1 cellular context compared by ENCODE assay signal in genomic region chr17:67784364-67785121, GRCh38.
TF ChIP-seq lines count a peak whose summit lies in the region.

No MANE protein-coding gene starts in this region.

TF ChIP-seq in K562, 482 proteins besides CTCF, POLR2A, EP300 and RAD21 (continued from another document and continues in another):
- no peak; a peak in 1 of 4 replicates for TF ChIP-seq ZNF639 (CRISPR knock-in tag; conservative IDR thresholded peaks at IDR 0.05 in 1 of 2, IDR thresholded peaks at IDR 0.05 in 1 of 2)
- no peak for TF ChIP-seq SIX5 (IDR thresholded peaks at IDR 0.05; ENCODE audit: borderline replicate concordance in 1 of 2, insufficient read depth in 1 of 2, low read depth in 1 of 2, low read length in 2 of 2)
- no peak for TF ChIP-seq RBM17 (IDR thresholded peaks at IDR 0.05; ENCODE audit: borderline replicate concordance, low read depth, low read length)
- no peak for TF ChIP-seq ETS2 (tag; IDR thresholded peaks at IDR 0.05; ENCODE audit: borderline replicate concordance, poor library complexity, severe bottlenecking)
- no peak for TF ChIP-seq ILF3 (IDR thresholded peaks at IDR 0.05; ENCODE audit: borderline replicate concordance)
- no peak for TF ChIP-seq TRIM25 (IDR thresholded peaks at IDR 0.05; ENCODE audit: borderline replicate concordance)
- no peak for TF ChIP-seq ZNF212 (CRISPR knock-in tag; IDR thresholded peaks at IDR 0.05)
- no peak for TF ChIP-seq NFIX (CRISPR knock-in tag; IDR thresholded peaks at IDR 0.05; ENCODE audit: low read depth)
- peak; percentile 98 for TF ChIP-seq FOXJ2 (tag; IDR thresholded peaks at IDR 0.05)
- no peak for TF ChIP-seq CCAR2 (IDR thresholded peaks at IDR 0.05; ENCODE audit: low read depth, low read length)
- TF ChIP-seq CBX8 (IDR thresholded peaks at IDR 0.05; ENCODE audit: borderline replicate concordance, extremely low read depth, low read depth, low read length, poor library complexity, severe bottlenecking), result no peak
- peak; percentile 69 for TF ChIP-seq MEF2D (tag; conservative IDR thresholded peaks at IDR 0.05; ENCODE audit: low read depth)
- no peak for TF ChIP-seq ZC3H11A (IDR thresholded peaks at IDR 0.05; ENCODE audit: low read depth, low read length)
- TF ChIP-seq HDAC2 (IDR thresholded peaks at IDR 0.05), result peak; percentile 88; the same call in 1 of the 2 replicates
- peak; percentile 63 for TF ChIP-seq HDAC3 (IDR thresholded peaks at IDR 0.05; ENCODE audit: borderline replicate concordance, partially characterized antibody)
- no peak for TF ChIP-seq ZNF551 (CRISPR knock-in tag; IDR thresholded peaks at IDR 0.05)
- TF ChIP-seq PREB (CRISPR knock-in tag; IDR thresholded peaks at IDR 0.05), result no peak
- TF ChIP-seq, protein P1, sequence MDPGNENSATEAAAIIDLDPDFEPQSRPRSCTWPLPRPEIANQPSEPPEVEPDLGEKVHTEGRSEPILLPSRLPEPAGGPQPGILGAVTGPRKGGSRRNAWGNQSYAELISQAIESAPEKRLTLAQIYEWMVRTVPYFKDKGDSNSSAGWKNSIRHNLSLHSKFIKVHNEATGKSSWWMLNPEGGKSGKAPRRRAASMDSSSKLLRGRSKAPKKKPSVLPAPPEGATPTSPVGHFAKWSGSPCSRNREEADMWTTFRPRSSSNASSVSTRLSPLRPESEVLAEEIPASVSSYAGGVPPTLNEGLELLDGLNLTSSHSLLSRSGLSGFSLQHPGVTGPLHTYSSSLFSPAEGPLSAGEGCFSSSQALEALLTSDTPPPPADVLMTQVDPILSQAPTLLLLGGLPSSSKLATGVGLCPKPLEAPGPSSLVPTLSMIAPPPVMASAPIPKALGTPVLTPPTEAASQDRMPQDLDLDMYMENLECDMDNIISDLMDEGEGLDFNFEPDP (CRISPR knock-in tag; IDR thresholded peaks at IDR 0.05), result no peak
- TF ChIP-seq, protein P2, sequence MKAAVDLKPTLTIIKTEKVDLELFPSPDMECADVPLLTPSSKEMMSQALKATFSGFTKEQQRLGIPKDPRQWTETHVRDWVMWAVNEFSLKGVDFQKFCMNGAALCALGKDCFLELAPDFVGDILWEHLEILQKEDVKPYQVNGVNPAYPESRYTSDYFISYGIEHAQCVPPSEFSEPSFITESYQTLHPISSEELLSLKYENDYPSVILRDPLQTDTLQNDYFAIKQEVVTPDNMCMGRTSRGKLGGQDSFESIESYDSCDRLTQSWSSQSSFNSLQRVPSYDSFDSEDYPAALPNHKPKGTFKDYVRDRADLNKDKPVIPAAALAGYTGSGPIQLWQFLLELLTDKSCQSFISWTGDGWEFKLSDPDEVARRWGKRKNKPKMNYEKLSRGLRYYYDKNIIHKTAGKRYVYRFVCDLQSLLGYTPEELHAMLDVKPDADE (conservative IDR thresholded peaks at IDR 0.05; ENCODE audit: control insufficient read depth, low read depth, low read length), result no peak
- peak; percentile 90 for TF ChIP-seq STAT5A (IDR thresholded peaks at IDR 0.05; ENCODE audit: borderline replicate concordance, low read length)
- TF ChIP-seq SIN3A (IDR thresholded peaks at IDR 0.05; ENCODE audit: borderline replicate concordance in 2 of 2, control insufficient read depth in 1 of 2, low read depth in 2 of 2, low read length in 2 of 2), result no peak
- TF ChIP-seq, protein P3, sequence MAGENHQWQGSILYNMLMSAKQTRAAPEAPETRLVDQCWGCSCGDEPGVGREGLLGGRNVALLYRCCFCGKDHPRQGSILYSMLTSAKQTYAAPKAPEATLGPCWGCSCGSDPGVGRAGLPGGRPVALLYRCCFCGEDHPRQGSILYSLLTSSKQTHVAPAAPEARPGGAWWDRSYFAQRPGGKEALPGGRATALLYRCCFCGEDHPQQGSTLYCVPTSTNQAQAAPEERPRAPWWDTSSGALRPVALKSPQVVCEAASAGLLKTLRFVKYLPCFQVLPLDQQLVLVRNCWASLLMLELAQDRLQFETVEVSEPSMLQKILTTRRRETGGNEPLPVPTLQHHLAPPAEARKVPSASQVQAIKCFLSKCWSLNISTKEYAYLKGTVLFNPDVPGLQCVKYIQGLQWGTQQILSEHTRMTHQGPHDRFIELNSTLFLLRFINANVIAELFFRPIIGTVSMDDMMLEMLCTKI (IDR thresholded peaks at IDR 0.05; ENCODE audit: partially characterized antibody), result no peak
- TF ChIP-seq BRCA1 (IDR thresholded peaks at IDR 0.05), result no peak
- TF ChIP-seq BRCA1 (CRISPR knock-in tag; IDR thresholded peaks at IDR 0.05), result no peak
- peak in 1 of 2 experiments; percentile 13; a peak in 1 of 4 replicates for TF ChIP-seq SRF (CRISPR knock-in tag; IDR thresholded peaks at IDR 0.05)
- no peak for TF ChIP-seq ZNF23 (CRISPR knock-in tag; IDR thresholded peaks at IDR 0.05)
- peak; percentile 41; the same call in 1 of the 2 replicates for TF ChIP-seq SMAD4 (CRISPR knock-in tag; conservative IDR thresholded peaks at IDR 0.05)
- peak in 1 of 2 experiments; percentile 16; a peak in 1 of 4 replicates for TF ChIP-seq TEAD1 (CRISPR knock-in tag; IDR thresholded peaks at IDR 0.05)
- TF ChIP-seq RBM34 (IDR thresholded peaks at IDR 0.05; ENCODE audit: borderline replicate concordance, insufficient read depth, low read length), result no peak
- no peak for TF ChIP-seq MTF1 (CRISPR knock-in tag; IDR thresholded peaks at IDR 0.05; ENCODE audit: borderline replicate concordance)
- peak; percentile 89 for TF ChIP-seq GATA2 (CRISPR knock-in tag; IDR thresholded peaks at IDR 0.05)
- TF ChIP-seq PYGO2 (tag; IDR thresholded peaks at IDR 0.05), result no peak
- no peak for TF ChIP-seq POLR2AphosphoS2 (IDR thresholded peaks at IDR 0.05; ENCODE audit: low read length)
- TF ChIP-seq TAF7 (tag; IDR thresholded peaks at IDR 0.05), result no peak
- peak; percentile 92 for TF ChIP-seq SOX6 (IDR thresholded peaks at IDR 0.05)
- TF ChIP-seq, protein P4, sequence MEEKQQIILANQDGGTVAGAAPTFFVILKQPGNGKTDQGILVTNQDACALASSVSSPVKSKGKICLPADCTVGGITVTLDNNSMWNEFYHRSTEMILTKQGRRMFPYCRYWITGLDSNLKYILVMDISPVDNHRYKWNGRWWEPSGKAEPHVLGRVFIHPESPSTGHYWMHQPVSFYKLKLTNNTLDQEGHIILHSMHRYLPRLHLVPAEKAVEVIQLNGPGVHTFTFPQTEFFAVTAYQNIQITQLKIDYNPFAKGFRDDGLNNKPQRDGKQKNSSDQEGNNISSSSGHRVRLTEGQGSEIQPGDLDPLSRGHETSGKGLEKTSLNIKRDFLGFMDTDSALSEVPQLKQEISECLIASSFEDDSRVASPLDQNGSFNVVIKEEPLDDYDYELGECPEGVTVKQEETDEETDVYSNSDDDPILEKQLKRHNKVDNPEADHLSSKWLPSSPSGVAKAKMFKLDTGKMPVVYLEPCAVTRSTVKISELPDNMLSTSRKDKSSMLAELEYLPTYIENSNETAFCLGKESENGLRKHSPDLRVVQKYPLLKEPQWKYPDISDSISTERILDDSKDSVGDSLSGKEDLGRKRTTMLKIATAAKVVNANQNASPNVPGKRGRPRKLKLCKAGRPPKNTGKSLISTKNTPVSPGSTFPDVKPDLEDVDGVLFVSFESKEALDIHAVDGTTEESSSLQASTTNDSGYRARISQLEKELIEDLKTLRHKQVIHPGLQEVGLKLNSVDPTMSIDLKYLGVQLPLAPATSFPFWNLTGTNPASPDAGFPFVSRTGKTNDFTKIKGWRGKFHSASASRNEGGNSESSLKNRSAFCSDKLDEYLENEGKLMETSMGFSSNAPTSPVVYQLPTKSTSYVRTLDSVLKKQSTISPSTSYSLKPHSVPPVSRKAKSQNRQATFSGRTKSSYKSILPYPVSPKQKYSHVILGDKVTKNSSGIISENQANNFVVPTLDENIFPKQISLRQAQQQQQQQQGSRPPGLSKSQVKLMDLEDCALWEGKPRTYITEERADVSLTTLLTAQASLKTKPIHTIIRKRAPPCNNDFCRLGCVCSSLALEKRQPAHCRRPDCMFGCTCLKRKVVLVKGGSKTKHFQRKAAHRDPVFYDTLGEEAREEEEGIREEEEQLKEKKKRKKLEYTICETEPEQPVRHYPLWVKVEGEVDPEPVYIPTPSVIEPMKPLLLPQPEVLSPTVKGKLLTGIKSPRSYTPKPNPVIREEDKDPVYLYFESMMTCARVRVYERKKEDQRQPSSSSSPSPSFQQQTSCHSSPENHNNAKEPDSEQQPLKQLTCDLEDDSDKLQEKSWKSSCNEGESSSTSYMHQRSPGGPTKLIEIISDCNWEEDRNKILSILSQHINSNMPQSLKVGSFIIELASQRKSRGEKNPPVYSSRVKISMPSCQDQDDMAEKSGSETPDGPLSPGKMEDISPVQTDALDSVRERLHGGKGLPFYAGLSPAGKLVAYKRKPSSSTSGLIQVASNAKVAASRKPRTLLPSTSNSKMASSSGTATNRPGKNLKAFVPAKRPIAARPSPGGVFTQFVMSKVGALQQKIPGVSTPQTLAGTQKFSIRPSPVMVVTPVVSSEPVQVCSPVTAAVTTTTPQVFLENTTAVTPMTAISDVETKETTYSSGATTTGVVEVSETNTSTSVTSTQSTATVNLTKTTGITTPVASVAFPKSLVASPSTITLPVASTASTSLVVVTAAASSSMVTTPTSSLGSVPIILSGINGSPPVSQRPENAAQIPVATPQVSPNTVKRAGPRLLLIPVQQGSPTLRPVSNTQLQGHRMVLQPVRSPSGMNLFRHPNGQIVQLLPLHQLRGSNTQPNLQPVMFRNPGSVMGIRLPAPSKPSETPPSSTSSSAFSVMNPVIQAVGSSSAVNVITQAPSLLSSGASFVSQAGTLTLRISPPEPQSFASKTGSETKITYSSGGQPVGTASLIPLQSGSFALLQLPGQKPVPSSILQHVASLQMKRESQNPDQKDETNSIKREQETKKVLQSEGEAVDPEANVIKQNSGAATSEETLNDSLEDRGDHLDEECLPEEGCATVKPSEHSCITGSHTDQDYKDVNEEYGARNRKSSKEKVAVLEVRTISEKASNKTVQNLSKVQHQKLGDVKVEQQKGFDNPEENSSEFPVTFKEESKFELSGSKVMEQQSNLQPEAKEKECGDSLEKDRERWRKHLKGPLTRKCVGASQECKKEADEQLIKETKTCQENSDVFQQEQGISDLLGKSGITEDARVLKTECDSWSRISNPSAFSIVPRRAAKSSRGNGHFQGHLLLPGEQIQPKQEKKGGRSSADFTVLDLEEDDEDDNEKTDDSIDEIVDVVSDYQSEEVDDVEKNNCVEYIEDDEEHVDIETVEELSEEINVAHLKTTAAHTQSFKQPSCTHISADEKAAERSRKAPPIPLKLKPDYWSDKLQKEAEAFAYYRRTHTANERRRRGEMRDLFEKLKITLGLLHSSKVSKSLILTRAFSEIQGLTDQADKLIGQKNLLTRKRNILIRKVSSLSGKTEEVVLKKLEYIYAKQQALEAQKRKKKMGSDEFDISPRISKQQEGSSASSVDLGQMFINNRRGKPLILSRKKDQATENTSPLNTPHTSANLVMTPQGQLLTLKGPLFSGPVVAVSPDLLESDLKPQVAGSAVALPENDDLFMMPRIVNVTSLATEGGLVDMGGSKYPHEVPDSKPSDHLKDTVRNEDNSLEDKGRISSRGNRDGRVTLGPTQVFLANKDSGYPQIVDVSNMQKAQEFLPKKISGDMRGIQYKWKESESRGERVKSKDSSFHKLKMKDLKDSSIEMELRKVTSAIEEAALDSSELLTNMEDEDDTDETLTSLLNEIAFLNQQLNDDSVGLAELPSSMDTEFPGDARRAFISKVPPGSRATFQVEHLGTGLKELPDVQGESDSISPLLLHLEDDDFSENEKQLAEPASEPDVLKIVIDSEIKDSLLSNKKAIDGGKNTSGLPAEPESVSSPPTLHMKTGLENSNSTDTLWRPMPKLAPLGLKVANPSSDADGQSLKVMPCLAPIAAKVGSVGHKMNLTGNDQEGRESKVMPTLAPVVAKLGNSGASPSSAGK (IDR thresholded peaks at IDR 0.05), result no peak
- no peak for TF ChIP-seq YBX1 (IDR thresholded peaks at IDR 0.05)
- no peak for TF ChIP-seq TBP (optimal IDR thresholded peaks at IDR 0.05; ENCODE audit: low read depth, low read length)
- no peak for TF ChIP-seq HINFP (tag; conservative IDR thresholded peaks at IDR 0.05; ENCODE audit: low read depth)
- no peak for TF ChIP-seq ARID2 (IDR thresholded peaks at IDR 0.05)
- no peak for TF ChIP-seq NR2C2 (CRISPR knock-in tag; IDR thresholded peaks at IDR 0.05)
- no peak for TF ChIP-seq NR2C2 (tag; IDR thresholded peaks at IDR 0.05)
- TF ChIP-seq FOXJ3 (CRISPR knock-in tag; IDR thresholded peaks at IDR 0.05), result peak; percentile 90
